ENCODE assay signal across 23 cellular contexts in genomic region chr7:1360521-1360971, GRCh38.
DNase-seq lines count a peak whose midpoint lies in the region; ATAC-seq, FAIRE-seq and TF ChIP-seq lines count a peak whose summit lies in the region.
"Had no signal": no experiment of that assay in that cellular context is flagged by ENCODE, and none has a peak within 500 bp of the region (broad histone marks: within the 10 kb centered on the region; RNA-seq: fewer than 3 reads in every experiment).

No MANE protein-coding gene starts in this region.

- H3F3A ChIP-seq in SK-N-SH (replicated peaks; ENCODE audit: insufficient read depth) = peaks cover 2% of the 10 kb centered on the region

- H3K27me3 ChIP-seq in SK-N-SH (ENCODE audit: insufficient read depth) (peaks cover 92% of the 10 kb centered on the region), sigmoid colon (peaks cover 0 to 42% (median 30%) of the 10 kb centered on the region in 3 donors)

- H3K36me3 ChIP-seq in SK-N-SH (replicated peaks in 1 of 2; ENCODE audit: control insufficient read depth in 1 of 2, insufficient read depth in 2 of 2, low read length in 1 of 2) (no peaks in the 10 kb centered on the region), sigmoid colon (no peaks in the 10 kb centered on the region)

- H3K27ac ChIP-seq in SK-N-SH (ENCODE audit: low read depth in 2 of 2, low read length in 1 of 2) (no peak overlapping the region), sigmoid colon (no peak overlapping the region)

- TF ChIP-seq POLR2A in sigmoid colon (IDR thresholded peaks at IDR 0.05) = no peak

- ATAC-seq in SK-N-SH treated with all-trans-retinoic acid at 6 μM for 48 hours (no peak), natural killer cell (no peak)
- peak in 1 of 2 donors; percentile 18 for ATAC-seq in natural killer cell treated with Interleukin-12 subunit alpha and Interleukin-12 subunit beta and Interleukin-15 and Interleukin-18, amount 100 ng/mL, for 72 hours
- ATAC-seq: GM12878 had no signal

- no peak overlapping the region for H3K9ac ChIP-seq in SK-N-SH

- peaks cover 3% of the 10 kb centered on the region; the same call in 1 of the 2 replicates for H4K20me1 ChIP-seq in SK-N-SH (ENCODE audit: insufficient read depth)

- POLR2A ChIA-PET in SK-N-SH (lab: Yijun Ruan, JAX) = no interaction called here

- no peak overlapping the region for H3K4me3 Mint-ChIP-seq in natural killer cell treated with Interleukin-12 subunit alpha and Interleukin-12 subunit beta and Interleukin-15 and Interleukin-18, amount 100 ng/mL, for 72 hours
- H3K4me3 Mint-ChIP-seq in natural killer cell = no peak overlapping the region
- H3K4me3 Mint-ChIP-seq: B cell; CD4-positive, alpha-beta T cell had no signal

- H3K9me3 ChIP-seq in SK-N-SH (no peaks in the 10 kb centered on the region), sigmoid colon (peaks cover 0 to 1% (median 0%) of the 10 kb centered on the region in 4 donors)

- H3K4me3 ChIP-seq in SK-N-SH (ENCODE audit: low read depth in 2 of 2, low read length in 1 of 2) (no peak overlapping the region), sigmoid colon (no peak overlapping the region)
- H3K4me3 ChIP-seq: GM12878 had no signal

- H3K79me2 ChIP-seq in SK-N-SH (ENCODE audit: insufficient read depth) = no peaks in the 10 kb centered on the region

- H3K27me3 Mint-ChIP-seq in natural killer cell treated with Interleukin-12 subunit alpha and Interleukin-12 subunit beta and Interleukin-15 and Interleukin-18, amount 100 ng/mL, for 72 hours = peaks cover 5 to 7% of the 10 kb centered on the region in 2 donors
- H3K27me3 Mint-ChIP-seq in natural killer cell (ENCODE audit: low read depth in 2 of 2) = peaks cover 0 to 3% of the 10 kb centered on the region in 2 donors

- FAIRE-seq in frontal cortex (lab: Jason Lieb, UNC) = no peak
- FAIRE-seq: GM12878, GM19239 had no signal

- TF ChIP-seq EP300 in SK-N-SH (IDR thresholded peaks at IDR 0.05; ENCODE audit: borderline replicate concordance in 1 of 2, low read depth in 1 of 2, low read length in 1 of 2) (no peak), sigmoid colon (IDR thresholded peaks at IDR 0.05) (no peak)

- no peaks in the 10 kb centered on the region for H3K9me2 ChIP-seq in SK-N-SH

- no peaks in the 10 kb centered on the region for H3K9me3 Mint-ChIP-seq in natural killer cell treated with Interleukin-12 subunit alpha and Interleukin-12 subunit beta and Interleukin-15 and Interleukin-18, amount 100 ng/mL, for 72 hours
- H3K9me3 Mint-ChIP-seq in natural killer cell = no peaks in the 10 kb centered on the region
- H3K9me3 Mint-ChIP-seq: CD4-positive, alpha-beta T cell had no signal

- intact Hi-C loops in natural killer cell (cut with micrococcal nuclease) (no loop called here), sigmoid colon (cut with DNase I) (no loop called here)

- H3K4me2 ChIP-seq in SK-N-SH = no peak overlapping the region

- H3K4me1 Mint-ChIP-seq in natural killer cell treated with Interleukin-12 subunit alpha and Interleukin-12 subunit beta and Interleukin-15 and Interleukin-18, amount 100 ng/mL, for 72 hours (ENCODE audit: low read depth in 2 of 2) = no peaks in the 10 kb centered on the region
- H3K4me1 Mint-ChIP-seq in natural killer cell = no peaks in the 10 kb centered on the region
- H3K4me1 Mint-ChIP-seq: B cell had no signal

- CTCF ChIA-PET in SK-N-SH (lab: Yijun Ruan, JAX) = interaction anchor here (1.0 to 1.6 kb wide), 3 partner anchors 8 to 166 kb away, joined by 3 to 4 read pairs (median 4); no protein-coding TSS in a partner anchor

- DNase-seq in SK-N-SH = peak; percentile 46
- DNase-seq in natural killer cell treated with Interleukin-12 subunit alpha and Interleukin-12 subunit beta and Interleukin-15 and Interleukin-18, amount 100 ng/mL, for 72 hours (ENCODE audit: low spot score) = peak; percentile 52
- no peak for DNase-seq in natural killer cell
- DNase-seq in sigmoid colon = peak; percentile 30
- no peak for DNase-seq in frontal cortex (ENCODE audit: low spot score in 2 of 2)
- DNase-seq in AG20443 (ENCODE audit: low spot score) = no peak
- DNase-seq in COLO829 (ENCODE audit: low spot score) = no peak
- DNase-seq: 8988T; CD4-positive, alpha-beta T cell; DMS153; EL; HCEC 1CT; MM.1S; NCI-H1092 treated with DMSO at 0.1 percent for 48 hours; NCI-H146; NCI-H2029 treated with DMSO at 0.1 percent for 48 hours; NCI-H2171; NCI-H526; SHP77 had no signal

- TF ChIP-seq RAD21 in SK-N-SH (IDR thresholded peaks at IDR 0.05; ENCODE audit: low read length) = no peak

- no peaks in the 10 kb centered on the region for H3K36me3 Mint-ChIP-seq in natural killer cell treated with Interleukin-12 subunit alpha and Interleukin-12 subunit beta and Interleukin-15 and Interleukin-18, amount 100 ng/mL, for 72 hours
- H3K36me3 Mint-ChIP-seq in natural killer cell = no peaks in the 10 kb centered on the region

- H3K27ac Mint-ChIP-seq in natural killer cell treated with Interleukin-12 subunit alpha and Interleukin-12 subunit beta and Interleukin-15 and Interleukin-18, amount 100 ng/mL, for 72 hours = no peak overlapping the region
- H3K27ac Mint-ChIP-seq in natural killer cell = no peak overlapping the region
- H3K27ac Mint-ChIP-seq: B cell; CD4-positive, alpha-beta T cell had no signal

- H2AFZ ChIP-seq in SK-N-SH (ENCODE audit: low read depth) = no peak overlapping the region

- no peak for TF ChIP-seq CTCF in SK-N-SH (IDR thresholded peaks at IDR 0.05)
- no peak for TF ChIP-seq CTCF in natural killer cell (IDR thresholded peaks at IDR 0.05)
- TF ChIP-seq CTCF in sigmoid colon (IDR thresholded peaks at IDR 0.05) = no peak

- H3K4me1 ChIP-seq in SK-N-SH (ENCODE audit: control insufficient read depth in 1 of 2, insufficient read depth in 2 of 2, low read depth in 1 of 2, low read length in 1 of 2) = no peaks in the 10 kb centered on the region
- H3K4me1 ChIP-seq in sigmoid colon = no peaks in the 10 kb centered on the region

- WGBS in SK-N-SH (ENCODE audit: low lambda C conversion rate) = 64% methylated on average over 9 of the region's 12 CpGs
- 82 to 87% methylated on average over 12 of the region's 12 CpGs for WGBS in sigmoid colon, 2 donors

TF ChIP-seq in SK-N-SH, 30 proteins besides CTCF, POLR2A, EP300 and RAD21 (continues in another document):
- no peak for TF ChIP-seq TEAD4 (IDR thresholded peaks at IDR 0.05; ENCODE audit: borderline replicate concordance, insufficient read depth)
- TF ChIP-seq TAF1 (IDR thresholded peaks at IDR 0.05; ENCODE audit: borderline replicate concordance, low read depth, low read length) = no peak
- no peak for TF ChIP-seq TCF12 (IDR thresholded peaks at IDR 0.05)
- TF ChIP-seq JUND (IDR thresholded peaks at IDR 0.05) = no peak
- no peak for TF ChIP-seq IRF3 (IDR thresholded peaks at IDR 0.05; ENCODE audit: low read depth, low read length)
- TF ChIP-seq, protein P1, sequence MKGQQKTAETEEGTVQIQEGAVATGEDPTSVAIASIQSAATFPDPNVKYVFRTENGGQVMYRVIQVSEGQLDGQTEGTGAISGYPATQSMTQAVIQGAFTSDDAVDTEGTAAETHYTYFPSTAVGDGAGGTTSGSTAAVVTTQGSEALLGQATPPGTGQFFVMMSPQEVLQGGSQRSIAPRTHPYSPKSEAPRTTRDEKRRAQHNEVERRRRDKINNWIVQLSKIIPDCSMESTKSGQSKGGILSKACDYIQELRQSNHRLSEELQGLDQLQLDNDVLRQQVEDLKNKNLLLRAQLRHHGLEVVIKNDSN (IDR thresholded peaks at IDR 0.05; ENCODE audit: borderline replicate concordance, low read depth) = no peak
- no peak for TF ChIP-seq GATA2 (CRISPR knock-in tag; IDR thresholded peaks at IDR 0.05)
- TF ChIP-seq MXI1 (IDR thresholded peaks at IDR 0.05; ENCODE audit: low read depth, low read length) = no peak
- TF ChIP-seq GABPA (IDR thresholded peaks at IDR 0.05; ENCODE audit: low read depth) = no peak
- TF ChIP-seq MEF2A (IDR thresholded peaks at IDR 0.05; ENCODE audit: borderline replicate concordance, low read depth) = no peak

TF ChIP-seq in SK-N-SH treated with all-trans-retinoic acid at 6 μM for 48 hours, 23 proteins besides CTCF, POLR2A, EP300 and RAD21:
- no peak for TF ChIP-seq CSDC2 (CRISPR knock-in tag; IDR thresholded peaks at IDR 0.05)
- TF ChIP-seq SNAI2 (CRISPR knock-in tag; IDR thresholded peaks at IDR 0.05) = no peak
- no peak for TF ChIP-seq ZNF70 (CRISPR knock-in tag; IDR thresholded peaks at IDR 0.05)
- no peak for TF ChIP-seq TCF4 (CRISPR knock-in tag; IDR thresholded peaks at IDR 0.05; ENCODE audit: borderline replicate concordance)
- no peak for TF ChIP-seq ZC3H10 (CRISPR knock-in tag; IDR thresholded peaks at IDR 0.05)
- no peak for TF ChIP-seq OSR1 (CRISPR knock-in tag; IDR thresholded peaks at IDR 0.05)
- TF ChIP-seq PPARA (CRISPR knock-in tag; IDR thresholded peaks at IDR 0.05; ENCODE audit: borderline replicate concordance) = no peak
- no peak for TF ChIP-seq BACH2 (CRISPR knock-in tag; IDR thresholded peaks at IDR 0.05; ENCODE audit: borderline replicate concordance)
TF ChIP-seq in SK-N-SH treated with all-trans-retinoic acid at 6 μM for 48 hours: peak in this region for 0.

Comparison
In these comparisons a context has a peak if more than half of its experiments do, and no peak if none do; other contexts are left out.
1. DNase-seq: peak in SK-N-SH (single experiment), natural killer cell treated with Interleukin-12 subunit alpha and Interleukin-12 subunit beta and Interleukin-15 and Interleukin-18, amount 100 ng/mL, for 72 hours (single experiment) and sigmoid colon (single experiment); none in natural killer cell (single experiment), frontal cortex (0 of 2), AG20443 (single experiment) and COLO829 (single experiment).